In the genomic region with DNA sequence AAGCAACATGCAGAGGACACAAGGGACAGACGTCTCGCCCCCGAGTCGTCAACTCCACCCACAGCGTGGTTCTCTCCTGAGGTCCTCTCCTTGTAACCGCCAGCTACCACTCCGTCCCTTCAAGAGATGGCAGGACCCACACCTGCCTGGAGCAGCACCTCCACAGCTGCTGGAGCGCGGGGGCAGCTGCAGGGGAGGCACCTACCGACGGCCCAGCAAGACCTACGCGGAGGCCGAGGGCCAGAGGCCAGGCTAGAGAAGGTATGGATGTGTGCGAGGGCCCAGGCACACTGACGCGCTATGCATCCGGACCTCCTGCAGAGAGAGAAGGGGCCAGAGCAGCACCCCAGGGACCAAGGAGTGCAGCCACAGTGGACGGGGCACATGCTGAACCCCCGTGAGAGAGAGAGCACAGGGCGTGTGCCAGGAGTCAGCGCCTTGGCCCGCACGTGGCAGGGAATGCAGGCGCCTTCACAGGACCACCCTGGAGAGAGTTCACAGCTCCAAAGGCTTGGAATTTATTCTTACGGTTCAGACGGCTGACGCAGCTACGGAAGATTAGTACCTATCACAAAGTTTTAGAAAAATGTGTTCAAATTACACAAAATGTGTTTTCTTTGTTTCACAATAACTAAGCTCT, we compare ENCODE assay signal across 11 cellular contexts.
"Had no signal": no experiment of that assay in that cellular context is flagged by ENCODE, and none has a peak within 500 bp of the region (broad histone marks: within the 10 kb centered on the region; RNA-seq: fewer than 3 reads in every experiment).

No MANE protein-coding gene starts in this region.

- H3K4me3 Mint-ChIP-seq: activated CD4-positive, alpha-beta memory T cell treated with anti-CD3 and anti-CD28 coated beads, Interleukin-2, amount 10 ng/mL, durations not matched to agents 7 days and 5 days; central memory CD8-positive, alpha-beta T cell; nephron; T-helper 2 cell treated with Interferon-gamma antibody and Interleukin-4, amounts not matched to agents 5 μg/mL and 100 μg/mL, for 36 hours had no signal

- H3K27ac ChIP-seq: body of pancreas, ovary, stomach, transverse colon had no signal

- DNase-seq: activated CD4-positive, alpha-beta memory T cell treated with anti-CD3 and anti-CD28 coated beads, Interleukin-2, amount 10 ng/mL, durations not matched to agents 7 days and 5 days; activated naive CD4-positive, alpha-beta T cell treated with Interleukin-2 at 50 U/mL for 16 hours; body of pancreas; dermis blood vessel endothelial cell; foreskin fibroblast; stomach; transverse colon had no signal

- ATAC-seq: body of pancreas had no signal

- H3K9me3 Mint-ChIP-seq: central memory CD8-positive, alpha-beta T cell; nephron; T-helper 2 cell treated with Interferon-gamma antibody and Interleukin-4, amounts not matched to agents 5 μg/mL and 100 μg/mL, for 36 hours had no signal

- H3K27ac Mint-ChIP-seq: activated CD4-positive, alpha-beta memory T cell treated with anti-CD3 and anti-CD28 coated beads, Interleukin-2, amount 10 ng/mL, durations not matched to agents 7 days and 5 days; nephron; T-helper 2 cell treated with Interferon-gamma antibody and Interleukin-4, amounts not matched to agents 5 μg/mL and 100 μg/mL, for 36 hours had no signal

- H3K4me1 Mint-ChIP-seq: activated CD4-positive, alpha-beta memory T cell treated with anti-CD3 and anti-CD28 coated beads, Interleukin-2, amount 10 ng/mL, durations not matched to agents 7 days and 5 days; central memory CD8-positive, alpha-beta T cell had no signal
